1 cellular context compared by ENCODE assay signal in the genomic region with DNA sequence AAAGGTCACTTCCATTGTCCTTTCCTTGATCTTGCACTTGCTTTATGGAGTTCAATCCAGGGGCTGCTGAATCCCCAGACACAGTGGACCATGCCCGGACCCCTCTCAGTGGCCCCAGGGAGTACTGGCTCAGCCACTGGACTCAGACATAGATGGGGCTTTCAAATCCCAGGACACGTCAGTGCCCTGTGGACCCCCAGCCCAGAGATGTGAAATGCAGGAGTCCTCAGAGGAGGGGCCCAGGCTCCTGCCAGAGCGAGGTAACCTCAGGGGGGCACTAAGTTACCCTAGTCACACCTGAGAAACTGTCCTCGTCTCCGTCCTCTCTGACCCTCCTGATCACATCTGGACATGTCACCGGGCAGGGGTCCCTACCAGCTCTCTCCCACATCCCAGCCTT.
TF ChIP-seq lines count a peak whose summit lies in the region.

No MANE protein-coding gene starts in this region.

TF ChIP-seq in GM23338, 12 proteins besides CTCF, POLR2A, EP300 and RAD21:
- TF ChIP-seq, protein P1, sequence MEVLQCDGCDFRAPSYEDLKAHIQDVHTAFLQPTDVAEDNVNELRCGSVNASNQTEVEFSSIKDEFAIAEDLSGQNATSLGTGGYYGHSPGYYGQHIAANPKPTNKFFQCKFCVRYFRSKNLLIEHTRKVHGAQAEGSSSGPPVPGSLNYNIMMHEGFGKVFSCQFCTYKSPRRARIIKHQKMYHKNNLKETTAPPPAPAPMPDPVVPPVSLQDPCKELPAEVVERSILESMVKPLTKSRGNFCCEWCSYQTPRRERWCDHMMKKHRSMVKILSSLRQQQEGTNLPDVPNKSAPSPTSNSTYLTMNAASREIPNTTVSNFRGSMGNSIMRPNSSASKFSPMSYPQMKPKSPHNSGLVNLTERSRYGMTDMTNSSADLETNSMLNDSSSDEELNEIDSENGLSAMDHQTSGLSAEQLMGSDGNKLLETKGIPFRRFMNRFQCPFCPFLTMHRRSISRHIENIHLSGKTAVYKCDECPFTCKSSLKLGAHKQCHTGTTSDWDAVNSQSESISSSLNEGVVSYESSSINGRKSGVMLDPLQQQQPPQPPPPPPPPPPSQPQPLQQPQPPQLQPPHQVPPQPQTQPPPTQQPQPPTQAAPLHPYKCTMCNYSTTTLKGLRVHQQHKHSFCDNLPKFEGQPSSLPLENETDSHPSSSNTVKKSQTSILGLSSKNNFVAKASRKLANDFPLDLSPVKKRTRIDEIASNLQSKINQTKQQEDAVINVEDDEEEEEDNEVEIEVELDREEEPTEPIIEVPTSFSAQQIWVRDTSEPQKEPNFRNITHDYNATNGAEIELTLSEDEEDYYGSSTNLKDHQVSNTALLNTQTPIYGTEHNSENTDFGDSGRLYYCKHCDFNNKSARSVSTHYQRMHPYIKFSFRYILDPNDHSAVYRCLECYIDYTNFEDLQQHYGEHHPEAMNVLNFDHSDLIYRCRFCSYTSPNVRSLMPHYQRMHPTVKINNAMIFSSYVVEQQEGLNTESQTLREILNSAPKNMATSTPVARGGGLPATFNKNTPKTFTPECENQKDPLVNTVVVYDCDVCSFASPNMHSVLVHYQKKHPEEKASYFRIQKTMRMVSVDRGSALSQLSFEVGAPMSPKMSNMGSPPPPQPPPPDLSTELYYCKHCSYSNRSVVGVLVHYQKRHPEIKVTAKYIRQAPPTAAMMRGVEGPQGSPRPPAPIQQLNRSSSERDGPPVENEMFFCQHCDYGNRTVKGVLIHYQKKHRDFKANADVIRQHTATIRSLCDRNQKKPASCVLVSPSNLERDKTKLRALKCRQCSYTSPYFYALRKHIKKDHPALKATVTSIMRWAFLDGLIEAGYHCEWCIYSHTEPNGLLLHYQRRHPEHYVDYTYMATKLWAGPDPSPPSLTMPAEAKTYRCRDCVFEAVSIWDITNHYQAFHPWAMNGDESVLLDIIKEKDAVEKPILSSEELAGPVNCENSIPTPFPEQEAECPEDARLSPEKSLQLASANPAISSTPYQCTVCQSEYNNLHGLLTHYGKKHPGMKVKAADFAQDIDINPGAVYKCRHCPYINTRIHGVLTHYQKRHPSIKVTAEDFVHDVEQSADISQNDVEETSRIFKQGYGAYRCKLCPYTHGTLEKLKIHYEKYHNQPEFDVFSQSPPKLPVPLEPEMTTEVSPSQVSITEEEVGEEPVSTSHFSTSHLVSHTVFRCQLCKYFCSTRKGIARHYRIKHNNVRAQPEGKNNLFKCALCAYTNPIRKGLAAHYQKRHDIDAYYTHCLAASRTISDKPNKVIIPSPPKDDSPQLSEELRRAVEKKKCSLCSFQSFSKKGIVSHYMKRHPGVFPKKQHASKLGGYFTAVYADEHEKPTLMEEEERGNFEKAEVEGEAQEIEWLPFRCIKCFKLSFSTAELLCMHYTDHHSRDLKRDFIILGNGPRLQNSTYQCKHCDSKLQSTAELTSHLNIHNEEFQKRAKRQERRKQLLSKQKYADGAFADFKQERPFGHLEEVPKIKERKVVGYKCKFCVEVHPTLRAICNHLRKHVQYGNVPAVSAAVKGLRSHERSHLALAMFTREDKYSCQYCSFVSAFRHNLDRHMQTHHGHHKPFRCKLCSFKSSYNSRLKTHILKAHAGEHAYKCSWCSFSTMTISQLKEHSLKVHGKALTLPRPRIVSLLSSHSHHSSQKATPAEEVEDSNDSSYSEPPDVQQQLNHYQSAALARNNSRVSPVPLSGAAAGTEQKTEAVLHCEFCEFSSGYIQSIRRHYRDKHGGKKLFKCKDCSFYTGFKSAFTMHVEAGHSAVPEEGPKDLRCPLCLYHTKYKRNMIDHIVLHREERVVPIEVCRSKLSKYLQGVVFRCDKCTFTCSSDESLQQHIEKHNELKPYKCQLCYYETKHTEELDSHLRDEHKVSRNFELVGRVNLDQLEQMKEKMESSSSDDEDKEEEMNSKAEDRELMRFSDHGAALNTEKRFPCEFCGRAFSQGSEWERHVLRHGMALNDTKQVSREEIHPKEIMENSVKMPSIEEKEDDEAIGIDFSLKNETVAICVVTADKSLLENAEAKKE (CRISPR knock-in tag; IDR thresholded peaks at IDR 0.05), result no peak
- TF ChIP-seq ZNF114 (CRISPR knock-in tag; IDR thresholded peaks at IDR 0.05) (no peak), JUNB (IDR thresholded peaks at IDR 0.05; ENCODE audit: unreplicated experiment) (no peak), ZNF331 (CRISPR knock-in tag; IDR thresholded peaks at IDR 0.05; ENCODE audit: low read depth) (no peak), POLR2AphosphoS5 (IDR thresholded peaks at IDR 0.05; ENCODE audit: low read depth) (no peak), EZH2phosphoT487 (IDR thresholded peaks at IDR 0.05; ENCODE audit: unreplicated experiment) (no peak), EZH2 (IDR thresholded peaks at IDR 0.05; ENCODE audit: low read depth, unreplicated experiment) (no peak), STAT1 (IDR thresholded peaks at IDR 0.05; ENCODE audit: unreplicated experiment) (no peak), NANOG (IDR thresholded peaks at IDR 0.05; ENCODE audit: borderline replicate concordance) (no peak), CREB1 (CRISPR knock-in tag; IDR thresholded peaks at IDR 0.05; ENCODE audit: low read depth) (no peak)
- TF ChIP-seq, protein P2, sequence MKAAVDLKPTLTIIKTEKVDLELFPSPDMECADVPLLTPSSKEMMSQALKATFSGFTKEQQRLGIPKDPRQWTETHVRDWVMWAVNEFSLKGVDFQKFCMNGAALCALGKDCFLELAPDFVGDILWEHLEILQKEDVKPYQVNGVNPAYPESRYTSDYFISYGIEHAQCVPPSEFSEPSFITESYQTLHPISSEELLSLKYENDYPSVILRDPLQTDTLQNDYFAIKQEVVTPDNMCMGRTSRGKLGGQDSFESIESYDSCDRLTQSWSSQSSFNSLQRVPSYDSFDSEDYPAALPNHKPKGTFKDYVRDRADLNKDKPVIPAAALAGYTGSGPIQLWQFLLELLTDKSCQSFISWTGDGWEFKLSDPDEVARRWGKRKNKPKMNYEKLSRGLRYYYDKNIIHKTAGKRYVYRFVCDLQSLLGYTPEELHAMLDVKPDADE (IDR thresholded peaks at IDR 0.05), result no peak
- TF ChIP-seq, protein P3, sequence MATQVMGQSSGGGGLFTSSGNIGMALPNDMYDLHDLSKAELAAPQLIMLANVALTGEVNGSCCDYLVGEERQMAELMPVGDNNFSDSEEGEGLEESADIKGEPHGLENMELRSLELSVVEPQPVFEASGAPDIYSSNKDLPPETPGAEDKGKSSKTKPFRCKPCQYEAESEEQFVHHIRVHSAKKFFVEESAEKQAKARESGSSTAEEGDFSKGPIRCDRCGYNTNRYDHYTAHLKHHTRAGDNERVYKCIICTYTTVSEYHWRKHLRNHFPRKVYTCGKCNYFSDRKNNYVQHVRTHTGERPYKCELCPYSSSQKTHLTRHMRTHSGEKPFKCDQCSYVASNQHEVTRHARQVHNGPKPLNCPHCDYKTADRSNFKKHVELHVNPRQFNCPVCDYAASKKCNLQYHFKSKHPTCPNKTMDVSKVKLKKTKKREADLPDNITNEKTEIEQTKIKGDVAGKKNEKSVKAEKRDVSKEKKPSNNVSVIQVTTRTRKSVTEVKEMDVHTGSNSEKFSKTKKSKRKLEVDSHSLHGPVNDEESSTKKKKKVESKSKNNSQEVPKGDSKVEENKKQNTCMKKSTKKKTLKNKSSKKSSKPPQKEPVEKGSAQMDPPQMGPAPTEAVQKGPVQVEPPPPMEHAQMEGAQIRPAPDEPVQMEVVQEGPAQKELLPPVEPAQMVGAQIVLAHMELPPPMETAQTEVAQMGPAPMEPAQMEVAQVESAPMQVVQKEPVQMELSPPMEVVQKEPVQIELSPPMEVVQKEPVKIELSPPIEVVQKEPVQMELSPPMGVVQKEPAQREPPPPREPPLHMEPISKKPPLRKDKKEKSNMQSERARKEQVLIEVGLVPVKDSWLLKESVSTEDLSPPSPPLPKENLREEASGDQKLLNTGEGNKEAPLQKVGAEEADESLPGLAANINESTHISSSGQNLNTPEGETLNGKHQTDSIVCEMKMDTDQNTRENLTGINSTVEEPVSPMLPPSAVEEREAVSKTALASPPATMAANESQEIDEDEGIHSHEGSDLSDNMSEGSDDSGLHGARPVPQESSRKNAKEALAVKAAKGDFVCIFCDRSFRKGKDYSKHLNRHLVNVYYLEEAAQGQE (IDR thresholded peaks at IDR 0.05; ENCODE audit: unreplicated experiment), result no peak
TF ChIP-seq in GM23338: peak in this region for 0.
